Comparison of ENCODE assay signal across 10 cellular contexts in the genomic region with DNA sequence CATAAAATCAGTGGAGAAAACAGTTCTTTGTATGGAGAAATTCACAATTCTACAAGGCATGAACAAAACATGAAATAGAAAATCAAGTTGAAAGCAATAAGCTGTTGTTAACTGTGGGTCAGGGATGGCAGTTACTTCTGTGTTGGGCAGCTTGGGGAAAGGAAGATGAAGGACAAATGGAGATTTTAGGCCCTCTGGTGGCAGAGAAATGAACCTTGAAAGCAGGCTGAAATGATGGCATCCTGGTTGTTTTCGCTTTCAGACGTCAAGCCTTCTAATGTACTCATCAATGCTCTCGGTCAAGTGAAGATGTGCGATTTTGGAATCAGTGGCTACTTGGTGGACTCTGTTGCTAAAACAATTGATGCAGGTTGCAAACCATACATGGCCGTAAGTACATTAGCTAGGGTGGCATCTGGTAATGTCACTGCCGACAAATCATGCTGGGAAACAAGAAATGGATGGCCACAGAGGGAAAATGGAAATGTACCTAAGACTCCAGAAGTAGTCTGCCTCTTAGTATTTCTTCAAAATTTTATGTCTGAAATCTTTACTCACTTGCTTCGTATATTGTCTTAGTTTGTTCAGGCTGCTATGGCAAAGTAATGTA.
DNase-seq lines count a peak whose midpoint lies in the region; ATAC-seq and TF ChIP-seq lines count a peak whose summit lies in the region.
"Had no signal": no experiment of that assay in that cellular context is flagged by ENCODE, and none has a peak within 500 bp of the region (broad histone marks: within the 10 kb centered on the region; RNA-seq: fewer than 3 reads in every experiment).

No MANE protein-coding gene starts in this region.

- H3K4me3 ChIP-seq in Caco-2 (ENCODE audit: low read depth, low read length) (no peak overlapping the region), mammary epithelial cell (replicated peaks in 1 of 3; ENCODE audit: insufficient read depth in 1 of 3, low read depth in 2 of 3, low read length in 3 of 3) (no peak overlapping the region), uterus (no peak overlapping the region)
- H3K4me3 ChIP-seq: skin epidermis had no signal

- H3K27ac Mint-ChIP-seq in Caco-2 (ENCODE audit: unreplicated experiment), result no peak overlapping the region
- H3K27ac Mint-ChIP-seq: T-helper 1 cell treated with Interleukin-12 subunit alpha and Interleukin-12 subunit beta and Interleukin-4 antibody, amounts not matched to agents 30 μg/mL and 1 μg/mL, for 36 hours had no signal

- in situ Hi-C loops in mammary epithelial cell (cut with MboI; ENCODE audit: low sequenced_read_pairs in 2 of 2), result loop anchor here (10.0 kb wide), 2 partner anchors 189 to 1101 kb away; no protein-coding TSS in a partner anchor

- peak overlapping the region; percentile 73 for H3K4me2 ChIP-seq in mammary epithelial cell (ENCODE audit: insufficient read depth, low read depth, low read length)

- no peak overlapping the region for H3K27ac ChIP-seq in mammary epithelial cell (ENCODE audit: insufficient read depth, low read depth, low read length)
- no peak overlapping the region for H3K27ac ChIP-seq in uterus
- H3K27ac ChIP-seq: skin epidermis had no signal

- peaks cover 3% of the 10 kb centered on the region; the same call in 1 of the 2 replicates for H3K36me3 ChIP-seq in Caco-2 (ENCODE audit: control insufficient read depth, insufficient read depth, low read length)
- H3K36me3 ChIP-seq in mammary epithelial cell (ENCODE audit: insufficient read depth, low read length), result no peaks in the 10 kb centered on the region
- no peaks in the 10 kb centered on the region for H3K36me3 ChIP-seq in uterus

- H4K20me1 ChIP-seq in mammary epithelial cell (ENCODE audit: insufficient read depth, low read length), result no peaks in the 10 kb centered on the region

- H3K79me2 ChIP-seq in mammary epithelial cell (ENCODE audit: insufficient read depth, low read length), result no peaks in the 10 kb centered on the region

- WGBS in mammary epithelial cell (ENCODE audit: low coverage, missing lambda C conversion rate), result 37% methylated on average over 7 of the region's 7 CpGs

- no peaks in the 10 kb centered on the region for H3K27me3 Mint-ChIP-seq in Caco-2 (ENCODE audit: insufficient read depth, unreplicated experiment)

- H3K27me3 ChIP-seq in Caco-2 (replicated peaks; ENCODE audit: control insufficient read depth, insufficient read depth, low read length) (no peaks in the 10 kb centered on the region), mammary epithelial cell (ENCODE audit: insufficient read depth, low read length) (no peaks in the 10 kb centered on the region), uterus (no peaks in the 10 kb centered on the region)

- H2AFZ ChIP-seq in mammary epithelial cell (ENCODE audit: low read depth, low read length), result peak overlapping the region; percentile 87

- peak; percentile 64 for ATAC-seq in GM19023 (IDR thresholded peaks at IDR 0.05; ENCODE audit: unreplicated experiment)
- ATAC-seq in HG03280 (IDR thresholded peaks at IDR 0.05; ENCODE audit: unreplicated experiment), result peak; percentile 77
- no peak for ATAC-seq in HG03025 (IDR thresholded peaks at IDR 0.05; ENCODE audit: low FRiP score, unreplicated experiment)

- POLR2A ChIA-PET in Caco-2 (lab: Charles Lee), result no interaction called here

- H3K36me3 Mint-ChIP-seq in Caco-2 (ENCODE audit: insufficient read depth, unreplicated experiment), result no peaks in the 10 kb centered on the region

- H3K9me3 ChIP-seq in Caco-2 (no peaks in the 10 kb centered on the region), mammary epithelial cell (replicated peaks; ENCODE audit: insufficient read depth, low read length) (no peaks in the 10 kb centered on the region), uterus (no peaks in the 10 kb centered on the region)

- intact Hi-C loops in Caco-2 (cut with micrococcal nuclease; ENCODE audit: unreplicated experiment), result loop anchor here (1.0 to 10.0 kb wide), 6 partner anchors 21 to 269 kb away; no protein-coding TSS in a partner anchor
- intact Hi-C loops in mammary epithelial cell (cut with micrococcal nuclease), result loop anchor here (1.0 to 10.0 kb wide), 4 partner anchors 188 to 1031 kb away; no protein-coding TSS in a partner anchor
- intact Hi-C loops in uterus (cut with DNase I; ENCODE audit: low total_unique reads), result no loop called here

- no TSS peak for BruUV-seq in Caco-2 (replicated peaks; lab: Mats Ljungman, UMichigan)
- no TSS peak for BruUV-seq in mammary epithelial cell (replicated peaks; lab: Mats Ljungman, UMichigan)

- CTCF ChIA-PET in Caco-2 (lab: Charles Lee) (interaction anchor here (0.5 to 2.0 kb wide), 13 partner anchors 13 to 751 kb away, joined by 3 to 6 read pairs (median 4); a partner anchor contains a TSS), mammary epithelial cell (lab: Charles Lee; ENCODE audit: low non-redundant PET) (interaction anchor here (0.5 to 0.7 kb wide), 4 partner anchors 90 to 321 kb away, joined by 3 to 6 read pairs (median 4); no protein-coding TSS in a partner anchor)

- DNase-seq in Caco-2 (peak in 1 of 2 experiments; percentile 45), NCI-H748 (lab: John Stamatoyannopoulos, UW; ENCODE audit: unreplicated experiment) (peak; percentile 58), mammary epithelial cell (peak; percentile 44), left kidney (ENCODE audit: low read depth, low spot score) (peak; percentile 75), uterus (no peak)

- no peaks in the 10 kb centered on the region for H3K9me3 Mint-ChIP-seq in Caco-2 (ENCODE audit: unreplicated experiment)
- H3K9me3 Mint-ChIP-seq: T-helper 1 cell treated with Interleukin-12 subunit alpha and Interleukin-12 subunit beta and Interleukin-4 antibody, amounts not matched to agents 30 μg/mL and 1 μg/mL, for 36 hours had no signal

- no peak for TF ChIP-seq POLR2A in uterus (IDR thresholded peaks at IDR 0.05)

- H3K4me3 Mint-ChIP-seq in Caco-2 (ENCODE audit: unreplicated experiment), result no peak overlapping the region
- H3K4me3 Mint-ChIP-seq: T-helper 1 cell treated with Interleukin-12 subunit alpha and Interleukin-12 subunit beta and Interleukin-4 antibody, amounts not matched to agents 30 μg/mL and 1 μg/mL, for 36 hours had no signal

- H3K4me1 ChIP-seq in Caco-2 (no peaks in the 10 kb centered on the region), mammary epithelial cell (ENCODE audit: insufficient read depth, low read length) (no peaks in the 10 kb centered on the region), uterus (no peaks in the 10 kb centered on the region)

- dilution Hi-C loops in mammary epithelial cell (cut with HindIII; ENCODE audit: low sequenced_read_pairs), result no loop called here

- TF ChIP-seq CTCF in Caco-2 (IDR thresholded peaks at IDR 0.05; ENCODE audit: insufficient read depth in 1 of 2, low read depth in 1 of 2, low read length in 1 of 2, severe bottlenecking in 1 of 2, unreplicated experiment in 1 of 2) (peak; percentile 72 to 73), mammary epithelial cell (conservative IDR thresholded peaks at IDR 0.05 in 1 of 2, IDR thresholded peaks at IDR 0.05 in 1 of 2; ENCODE audit: extremely low read depth in 1 of 2, insufficient read depth in 1 of 2, low read depth in 1 of 2, low read length in 2 of 2) (peak; percentile 72 to 85), uterus (IDR thresholded peaks at IDR 0.05) (peak; percentile 35 to 59 (median 44))

- no peak overlapping the region for H3K9ac ChIP-seq in mammary epithelial cell (ENCODE audit: insufficient read depth, low read length)

- H3K4me1 Mint-ChIP-seq in Caco-2 (ENCODE audit: low read depth, unreplicated experiment), result no peaks in the 10 kb centered on the region

Comparison
In these comparisons a context has a peak if more than half of its experiments do, and no peak if none do; other contexts are left out.
1. DNase-seq: peak in NCI-H748 (single experiment), mammary epithelial cell (single experiment) and left kidney (single experiment); none in uterus (0 of 2).
2. Peak in every context shown above with its lines, with median percentiles within 50 percentile points of each other: CTCF ChIP-seq.